In the genomic region with DNA sequence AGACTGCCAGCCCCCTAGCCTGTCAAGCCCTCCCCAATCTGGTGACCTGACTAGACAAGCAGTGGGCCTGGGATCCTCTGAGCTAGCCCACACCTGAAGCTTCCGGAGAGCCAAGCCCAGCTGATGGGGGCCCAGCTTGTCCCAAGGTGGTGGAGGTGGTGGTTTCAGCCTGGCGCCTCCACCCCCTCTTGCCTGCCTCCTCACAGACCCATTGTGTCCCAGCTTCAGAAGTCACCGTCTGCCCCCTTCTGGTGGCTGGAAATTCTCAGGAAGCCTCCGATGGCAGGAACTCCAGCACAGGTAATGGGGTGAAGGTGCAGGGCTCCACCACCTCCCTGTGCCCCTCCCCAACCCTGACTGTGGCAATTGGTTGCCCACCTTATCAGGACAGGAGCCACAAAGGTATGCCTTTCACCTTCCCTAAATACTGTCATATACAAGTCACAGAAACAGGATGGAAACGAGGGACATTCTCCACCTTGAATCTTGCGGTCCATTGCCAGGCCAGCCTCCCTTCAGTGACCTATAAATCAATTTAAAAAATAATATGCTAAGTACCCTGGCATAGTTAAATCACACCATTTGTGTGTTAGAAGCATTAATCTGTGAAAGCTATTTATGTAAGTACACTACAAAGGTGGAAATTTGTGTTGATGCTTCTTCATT, we compare ENCODE assay signal across 8 cellular contexts.
DNase-seq lines count a peak whose midpoint lies in the region; ATAC-seq and TF ChIP-seq lines count a peak whose summit lies in the region.

No MANE protein-coding gene starts in this region.

- H3K27ac ChIP-seq in neural progenitor cell, result no peak overlapping the region
- no peak overlapping the region for H3K27ac ChIP-seq in upper lobe of left lung

- no peaks in the 10 kb centered on the region for H3K9me3 ChIP-seq in neural progenitor cell (ENCODE audit: low read depth)
- no peaks in the 10 kb centered on the region for H3K9me3 ChIP-seq in upper lobe of left lung

- TF ChIP-seq CTCF in fibroblast of pulmonary artery (IDR thresholded peaks at IDR 0.05; ENCODE audit: low read length, missing control alignments), result peak; percentile 73
- TF ChIP-seq CTCF in neural progenitor cell (IDR thresholded peaks at IDR 0.05), result peak; percentile 88
- TF ChIP-seq CTCF in upper lobe of left lung (IDR thresholded peaks at IDR 0.05), result peak in 5 of 6 experiments; percentile 42 to 64 (median 53)

- H3K4me3 ChIP-seq in fibroblast of pulmonary artery (replicated peaks; ENCODE audit: low read depth, low read length) (no peak overlapping the region), neural progenitor cell (no peak overlapping the region), upper lobe of left lung (no peak overlapping the region)

- TF ChIP-seq POLR2A in upper lobe of left lung (IDR thresholded peaks at IDR 0.05), result no peak

- no peaks in the 10 kb centered on the region for H3K36me3 Mint-ChIP-seq in neural progenitor cell

- WGBS in upper lobe of left lung, 2 donors, result 35 to 40% methylated on average over 4 to 6 of the region's 6 CpGs

- ATAC-seq in upper lobe of left lung (ENCODE audit: low FRiP score in 2 of 2), result peak; percentile 3 to 63

- H3K4me1 Mint-ChIP-seq in neural progenitor cell, result peaks cover 8% of the 10 kb centered on the region

- peaks cover 6% of the 10 kb centered on the region for H3K4me1 ChIP-seq in neural progenitor cell
- no peaks in the 10 kb centered on the region for H3K4me1 ChIP-seq in upper lobe of left lung

- H3K36me3 ChIP-seq in neural progenitor cell, result no peaks in the 10 kb centered on the region
- H3K36me3 ChIP-seq in upper lobe of left lung, result no peaks in the 10 kb centered on the region

- TF ChIP-seq EP300 in upper lobe of left lung (IDR thresholded peaks at IDR 0.05), result no peak

- peak overlapping the region; percentile 74 for H3K27ac Mint-ChIP-seq in neural progenitor cell

- peak overlapping the region; percentile 75 for H2AFZ ChIP-seq in neural progenitor cell (replicated peaks)

- no peaks in the 10 kb centered on the region for H3K79me2 ChIP-seq in neural progenitor cell (ENCODE audit: low read depth)

- no peak overlapping the region for H3K4me3 Mint-ChIP-seq in neural progenitor cell

- peak in 5 of 6 experiments; percentile 8 to 44 (median 14) for DNase-seq in stimulated activated naive CD4-positive, alpha-beta T cell (lab: John Stamatoyannopoulos, UW)
- DNase-seq in stimulated activated naive CD4-positive, alpha-beta T cell treated with Interleukin-2 at 50 U/mL for 16 hours (lab: John Stamatoyannopoulos, UW), result no peak
- peak; percentile 76 for DNase-seq in NCI-H2227 (lab: John Stamatoyannopoulos, UW; ENCODE audit: unreplicated experiment)
- DNase-seq in activated CD8-positive, alpha-beta memory T cell treated with anti-CD3 and anti-CD28 coated beads, Interleukin-2, amount 50 U/mL, for 4 hours, result peak; percentile 27
- DNase-seq in fibroblast of pulmonary artery (ENCODE audit: low read depth), result peak; percentile 62
- peak; percentile 86 for DNase-seq in neural progenitor cell (ENCODE audit: low spot score)
- DNase-seq in upper lobe of left lung, result peak in 1 of 2 donors; percentile 43
- DNase-seq in HCEC 1CT, result no peak

- H3K27me3 ChIP-seq in neural progenitor cell, result no peaks in the 10 kb centered on the region
- H3K27me3 ChIP-seq in upper lobe of left lung, result no peaks in the 10 kb centered on the region

- no peak overlapping the region for H3K4me2 ChIP-seq in neural progenitor cell

- peaks cover 13% of the 10 kb centered on the region for H3K27me3 Mint-ChIP-seq in neural progenitor cell (ENCODE audit: insufficient read depth, low read depth)

- H4K20me1 ChIP-seq in neural progenitor cell (ENCODE audit: low read depth), result no peaks in the 10 kb centered on the region

- no peaks in the 10 kb centered on the region for H3K9me3 Mint-ChIP-seq in neural progenitor cell

- no peak overlapping the region for H3K9ac ChIP-seq in neural progenitor cell

- no peaks in the 10 kb centered on the region for H3F3A ChIP-seq in neural progenitor cell (ENCODE audit: low read depth)

Comparison
In these comparisons a context has a peak if more than half of its experiments do, and no peak if none do; other contexts are left out.
1. DNase-seq: peak in stimulated activated naive CD4-positive, alpha-beta T cell (5 of 6), NCI-H2227 (single experiment), activated CD8-positive, alpha-beta memory T cell treated with anti-CD3 and anti-CD28 coated beads, Interleukin-2, amount 50 U/mL, for 4 hours (single experiment), fibroblast of pulmonary artery (single experiment) and neural progenitor cell (single experiment); none in stimulated activated naive CD4-positive, alpha-beta T cell treated with Interleukin-2 at 50 U/mL for 16 hours (single experiment) and HCEC 1CT (single experiment).
2. Peak in every context shown above with its lines, with median percentiles within 50 percentile points of each other: CTCF ChIP-seq.